ENCODE assay signal across 22 cellular contexts in genomic region chr9:129778469-129778868, GRCh38. TPM values are rescaled to one million over a fixed set of nuclear protein-coding genes. Genes with fewer than 3 reads are reported as not detected.
"Had no signal": no experiment of that assay in that cellular context is flagged by ENCODE, and none has a peak within 500 bp of the region (broad histone marks: within the 10 kb centered on the region; RNA-seq: fewer than 3 reads in every experiment).

No MANE protein-coding gene starts in this region.

- H3K36me3 ChIP-seq: brain microvascular endothelial cell, gastroesophageal sphincter, heart left ventricle, pancreas, sigmoid colon, spleen, thoracic aorta, upper lobe of right lung had no signal

- DNase-seq: activated CD4-positive, alpha-beta T cell treated with anti-CD3 and anti-CD28 coated beads, Interleukin-2, amount 10 ng/mL, durations not matched to agents 7 days and 5 days; activated CD8-positive, alpha-beta memory T cell treated with anti-CD3 and anti-CD28 coated beads, Interleukin-2, amount 50 U/mL, for 4 hours; activated naive CD4-positive, alpha-beta T cell treated with anti-CD3 and anti-CD28 coated beads, Interleukin-2, amount 10 ng/mL, durations not matched to agents 7 days and 5 days; activated naive CD8-positive, alpha-beta T cell treated with anti-CD3 and anti-CD28 coated beads, Interleukin-2, amount 50 U/mL, for 24 hours; activated T-cell treated with anti-CD3 and anti-CD28 coated beads, Interleukin-2, amount 50 U/mL, for 4 hours; aorta; brain microvascular endothelial cell; cerebellar nuclear complex; cortex of kidney; heart left ventricle; kidney glomerular epithelial cell; natural killer cell; pancreas; sigmoid colon; spleen; stimulated activated CD4-positive, alpha-beta T cell treated with anti-CD3 and anti-CD28 coated beads, Interleukin-4, amount 100 ng/mL, for 4 hours; stimulated activated naive B cell treated with anti-CD40 and anti-IgM and Interleukin-4, amounts not matched to agents 10 μg/mL and 1 μg/mL and 100 μg/mL, for 72 hours; upper lobe of right lung had no signal

- H3K27me3 ChIP-seq: brain microvascular endothelial cell, gastroesophageal sphincter, heart left ventricle, pancreas, sigmoid colon, upper lobe of right lung had no signal

- FAIRE-seq: pancreas had no signal

- ATAC-seq: activated CD4-positive, CD25-positive, alpha-beta regulatory T cell treated with anti-CD3 and anti-CD28 coated beads, Interleukin-2, amount 50 U/mL, for 24 hours; esophagus mucosa; gastroesophageal sphincter; heart left ventricle; natural killer cell; pancreas; stimulated activated naive B cell treated with anti-CD40 and anti-IgM and Interleukin-4, amounts not matched to agents 10 μg/mL and 1 μg/mL and 100 μg/mL, for 72 hours; upper lobe of right lung had no signal

- H3K4me3 ChIP-seq: gastroesophageal sphincter, heart left ventricle, pancreas, sigmoid colon, spleen, thoracic aorta, upper lobe of right lung had no signal

- H3K27ac ChIP-seq: pancreas, upper lobe of right lung had no signal

- H3K9me3 ChIP-seq: gastroesophageal sphincter, heart left ventricle, pancreas, sigmoid colon, spleen, thoracic aorta, upper lobe of right lung had no signal

RNA-seq across cellular contexts. Expression of gene PTGES, which starts 25.6 kb away (rescaled TPM):
- total RNA-seq: activated CD4-positive, alpha-beta T cell treated with anti-CD3 and anti-CD28 coated beads, Interleukin-2, amount 10 ng/mL, durations not matched to agents 7 days and 5 days; activated T-cell treated with anti-CD3 and anti-CD28 coated beads, Interleukin-2, amount 50 U/mL, for 4 hours had no signal
